ENCODE assay signal across 14 cellular contexts in the genomic region with DNA sequence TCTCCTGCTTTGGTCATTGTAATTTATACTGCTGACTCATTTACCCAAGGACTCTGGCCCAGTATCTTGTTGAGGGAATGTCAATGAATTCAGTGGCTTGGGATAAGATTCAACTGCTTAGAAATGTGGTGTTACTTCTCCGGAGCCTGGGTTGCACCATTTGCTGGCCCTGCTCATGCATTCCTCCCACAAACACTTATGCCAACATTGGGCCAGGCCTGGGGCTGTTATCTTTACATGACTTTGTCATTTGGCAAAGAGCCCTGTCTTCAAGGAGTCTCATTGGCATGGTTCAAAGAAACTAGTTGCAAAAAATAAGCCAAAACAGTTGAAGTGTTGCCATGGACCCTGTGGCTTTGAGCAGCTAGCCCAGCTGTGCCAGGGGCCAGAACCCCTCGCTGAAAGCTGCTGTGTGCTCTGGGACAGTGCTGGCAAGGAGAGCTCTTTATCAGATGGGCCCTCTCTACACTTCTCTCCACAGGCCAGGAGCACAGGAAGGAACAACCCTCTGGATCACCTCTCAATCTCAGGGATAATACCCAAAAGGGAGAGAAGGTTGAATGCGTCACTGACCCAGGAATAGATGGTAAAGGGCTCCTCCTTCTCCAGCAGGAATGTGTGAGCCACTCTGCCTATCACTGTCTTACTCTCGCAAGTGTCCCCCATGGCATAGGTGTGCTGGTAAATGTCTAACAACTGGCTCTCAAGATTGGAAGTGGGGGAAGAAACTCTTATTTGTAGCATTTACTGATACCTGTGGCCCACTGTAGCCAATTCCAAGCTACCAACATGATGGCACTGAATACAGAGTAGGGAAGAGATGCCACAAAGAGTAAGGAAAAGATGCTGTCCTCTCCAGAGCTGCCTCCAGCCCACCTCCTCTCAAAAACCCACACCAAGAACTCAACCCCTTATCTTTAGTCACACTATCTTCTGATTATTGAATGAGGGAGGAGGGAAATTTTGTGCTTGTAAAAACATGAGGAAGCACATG. TPM values are rescaled to one million over a fixed set of nuclear protein-coding genes. Genes with fewer than 3 reads are reported as not detected.
DNase-seq lines count a peak whose midpoint lies in the region; ATAC-seq and TF ChIP-seq lines count a peak whose summit lies in the region.
"Had no signal": no experiment of that assay in that cellular context is flagged by ENCODE, and none has a peak within 500 bp of the region (broad histone marks: within the 10 kb centered on the region; RNA-seq: fewer than 3 reads in every experiment).

No MANE protein-coding gene starts in this region.

- ATAC-seq in gastroesophageal sphincter (peak; percentile 72), HG03039 (IDR thresholded peaks at IDR 0.05; ENCODE audit: unreplicated experiment) (no peak)
- ATAC-seq in activated naive CD8-positive, alpha-beta T cell treated with anti-CD3 and anti-CD28 coated beads, Interleukin-2, amount 50 U/mL, for 24 hours = no peak
- ATAC-seq: gastrocnemius medialis, GM23338 had no signal

- no peaks in the 10 kb centered on the region for H3K27me3 ChIP-seq in gastroesophageal sphincter
- H3K27me3 ChIP-seq: gastrocnemius medialis had no signal

- H3K9me3 Mint-ChIP-seq in activated naive CD8-positive, alpha-beta T cell treated with anti-CD3 and anti-CD28 coated beads, Interleukin-2, amount 50 U/mL, for 24 hours = peaks cover 5% of the 10 kb centered on the region
- H3K9me3 Mint-ChIP-seq: GM23338 had no signal

- H3K4me3 ChIP-seq in gastroesophageal sphincter (no peak overlapping the region), skeletal muscle cell (ENCODE audit: low read depth, low read length) (no peak overlapping the region)
- H3K4me3 ChIP-seq: gastrocnemius medialis, GM23338 had no signal

- no peaks in the 10 kb centered on the region for H3K36me3 Mint-ChIP-seq in activated naive CD8-positive, alpha-beta T cell treated with anti-CD3 and anti-CD28 coated beads, Interleukin-2, amount 50 U/mL, for 24 hours (ENCODE audit: low read depth)
- H3K36me3 Mint-ChIP-seq: activated naive CD8-positive, alpha-beta T cell had no signal

- no peak for TF ChIP-seq CTCF in gastroesophageal sphincter (IDR thresholded peaks at IDR 0.05)

- 15 to 57% methylated on average over 3 of the region's 4 CpGs for WGBS in gastroesophageal sphincter (ENCODE audit: low coverage in 1 of 2), 2 donors

- H3K4me1 ChIP-seq in gastroesophageal sphincter = peaks cover 0 to 4% (median 0%) of the 10 kb centered on the region in 3 donors
- H3K4me1 ChIP-seq: gastrocnemius medialis had no signal

- peak; percentile 25 for DNase-seq in ELR (ENCODE audit: low read depth)
- peak; percentile 15 for DNase-seq in amniotic epithelial cell (ENCODE audit: low read depth)
- DNase-seq in skeletal muscle cell (ENCODE audit: low read depth) = peak; percentile 86
- no peak for DNase-seq in NCI-H510A (lab: John Stamatoyannopoulos, UW)
- no peak for DNase-seq in NCI-H1092 (lab: John Stamatoyannopoulos, UW)
- no peak for DNase-seq in activated naive CD8-positive, alpha-beta T cell treated with anti-CD3 and anti-CD28 coated beads, Interleukin-2, amount 50 U/mL, for 24 hours
- DNase-seq: activated CD4-positive, CD25-positive, alpha-beta regulatory T cell treated with anti-CD3 and anti-CD28 coated beads, Interleukin-2, amount 50 U/mL, for 72 hours; gastrocnemius medialis; MV-4-11; stimulated activated CD4-positive, alpha-beta T cell treated with anti-CD3 and anti-CD28 coated beads, Interleukin-1b, Interleukin-23, amount 100 ng/mL, for 48 hours had no signal

- TF ChIP-seq EP300 in gastroesophageal sphincter (IDR thresholded peaks at IDR 0.05) = no peak

- no peaks in the 10 kb centered on the region for H3K27me3 Mint-ChIP-seq in activated naive CD8-positive, alpha-beta T cell treated with anti-CD3 and anti-CD28 coated beads, Interleukin-2, amount 50 U/mL, for 24 hours
- H3K27me3 Mint-ChIP-seq: activated naive CD8-positive, alpha-beta T cell had no signal

- H3K4me3 Mint-ChIP-seq in activated naive CD8-positive, alpha-beta T cell treated with anti-CD3 and anti-CD28 coated beads, Interleukin-2, amount 50 U/mL, for 24 hours = no peak overlapping the region
- H3K4me3 Mint-ChIP-seq: activated naive CD8-positive, alpha-beta T cell; GM23338 had no signal

- no peak overlapping the region for H3K27ac Mint-ChIP-seq in activated naive CD8-positive, alpha-beta T cell treated with anti-CD3 and anti-CD28 coated beads, Interleukin-2, amount 50 U/mL, for 24 hours
- H3K27ac Mint-ChIP-seq: activated naive CD8-positive, alpha-beta T cell; GM23338 had no signal

- no peaks in the 10 kb centered on the region for H3K4me1 Mint-ChIP-seq in activated naive CD8-positive, alpha-beta T cell treated with anti-CD3 and anti-CD28 coated beads, Interleukin-2, amount 50 U/mL, for 24 hours
- H3K4me1 Mint-ChIP-seq: GM23338 had no signal

- H3K9me3 ChIP-seq in gastroesophageal sphincter = no peaks in the 10 kb centered on the region
- H3K9me3 ChIP-seq: gastrocnemius medialis had no signal

- H3K27ac ChIP-seq in gastroesophageal sphincter = no peak overlapping the region
- H3K27ac ChIP-seq: gastrocnemius medialis had no signal

- no peak for TF ChIP-seq POLR2A in gastroesophageal sphincter (IDR thresholded peaks at IDR 0.05)

- no peaks in the 10 kb centered on the region for H3K36me3 ChIP-seq in gastroesophageal sphincter
- H3K36me3 ChIP-seq: gastrocnemius medialis had no signal

RNA-seq across cellular contexts. Expression of a gene that starts 23.5 kb away (rescaled TPM):
- total RNA-seq in gastroesophageal sphincter = 10 to 100 TPM; 17.2 to 28.8 (median 21.7) TPM

Comparison
In these comparisons a context has a peak if more than half of its experiments do, and no peak if none do; other contexts are left out.
1. DNase-seq: peak in ELR (single experiment), amniotic epithelial cell (single experiment) and skeletal muscle cell (single experiment); none in NCI-H510A (single experiment), NCI-H1092 (single experiment) and activated naive CD8-positive, alpha-beta T cell treated with anti-CD3 and anti-CD28 coated beads, Interleukin-2, amount 50 U/mL, for 24 hours (single experiment).